In the genomic region with DNA sequence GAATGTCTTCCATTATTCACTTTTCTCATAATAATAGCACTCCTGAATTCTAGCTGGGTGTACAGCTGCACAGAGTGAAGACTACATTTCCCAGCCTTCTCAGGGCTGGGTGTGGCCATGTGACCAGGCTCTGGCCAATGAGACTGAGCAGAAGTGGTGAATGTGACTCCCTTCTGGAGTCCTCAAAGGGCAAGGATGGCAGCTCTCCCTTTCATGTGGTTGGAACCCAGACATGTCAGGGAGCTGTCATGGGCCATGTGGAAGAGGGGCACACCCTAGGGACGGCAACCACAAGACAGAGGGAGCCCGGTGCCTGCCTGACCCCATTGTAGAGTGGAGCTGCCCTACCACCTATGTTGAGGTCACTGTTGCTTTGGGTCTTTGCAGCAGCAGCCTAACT, we compare ENCODE assay signal across 19 cellular contexts.
A peak's percentile ranks its signal among the peaks of the same experiment; 100 is the strongest.
DNase-seq lines count a peak whose midpoint lies in the region; ATAC-seq, FAIRE-seq and TF ChIP-seq lines count a peak whose summit lies in the region.
"Had no signal": no experiment of that assay in that cellular context is flagged by ENCODE, and none has a peak within 500 bp of the region (broad histone marks: within the 10 kb centered on the region; RNA-seq: fewer than 3 reads in every experiment).

No MANE protein-coding gene starts in this region.

- H3K27ac ChIP-seq in A549: no peak overlapping the region
- H3K27ac ChIP-seq in GM23248: no peak overlapping the region
- peak overlapping the region; percentile 63 for H3K27ac ChIP-seq in RWPE2 (ENCODE audit: poor library complexity, severe bottlenecking)
- H3K27ac ChIP-seq: neutrophil had no signal

- H3K9ac ChIP-seq in GM23248: no peak overlapping the region

- H3F3A ChIP-seq in GM23248 (ENCODE audit: insufficient read depth): no peaks in the 10 kb centered on the region

- no peak for FAIRE-seq in A549 (lab: Jason Lieb, UNC)
- FAIRE-seq: GM12891 had no signal

- ATAC-seq in A549 (peak; percentile 65 to 69; a peak in 3 of 6 replicates), RWPE2 (ENCODE audit: low read depth) (peak; percentile 58), HG03139 (IDR thresholded peaks at IDR 0.05; ENCODE audit: unreplicated experiment) (no peak), HG03439 (IDR thresholded peaks at IDR 0.05; ENCODE audit: unreplicated experiment) (no peak)
- ATAC-seq: left colon had no signal

- no peaks in the 10 kb centered on the region for H3K27me3 ChIP-seq in GM23248 (replicated peaks; ENCODE audit: insufficient read depth)
- H3K27me3 ChIP-seq in RWPE2 (ENCODE audit: insufficient read depth, poor library complexity, severe bottlenecking): no peaks in the 10 kb centered on the region
- H3K27me3 ChIP-seq: neutrophil had no signal

- DNase-seq in A549 (ENCODE audit: low read depth in 1 of 2, low spot score in 1 of 2): no peak
- peak; percentile 4 for DNase-seq in GM23248
- peak; percentile 54 for DNase-seq in RWPE2 (ENCODE audit: low spot score)
- DNase-seq in fibroblast of mammary gland (ENCODE audit: low read depth): peak; percentile 3
- no peak for DNase-seq in GM13976 (ENCODE audit: low spot score)
- DNase-seq in activated CD8-positive, alpha-beta memory T cell treated with anti-CD3 and anti-CD28 coated beads, Interleukin-2, amount 50 U/mL, for 4 hours: no peak
- DNase-seq: activated CD4-positive, CD25-positive, alpha-beta regulatory T cell; GF-D8; HCEC 1CT; left colon; MM.1S; NCI-H187; Right ventricle myocardium superior; stimulated activated naive CD4-positive, alpha-beta T cell treated with Interleukin-2 at 50 U/mL for 16 hours; trophoblast cell had no signal

- H3K4me2 ChIP-seq in A549: no peak overlapping the region
- no peak overlapping the region for H3K4me2 ChIP-seq in GM23248 (ENCODE audit: unreplicated experiment)

- POLR2A ChIA-PET in A549 (lab: Yijun Ruan, JAX): no interaction called here

- no peaks in the 10 kb centered on the region for H4K20me1 ChIP-seq in GM23248 (ENCODE audit: insufficient read depth)

- TF ChIP-seq POLR2A in A549 (IDR thresholded peaks at IDR 0.05; ENCODE audit: low read length): no peak

- TF ChIP-seq RAD21 in A549 (conservative IDR thresholded peaks at IDR 0.05 in 1 of 2, IDR thresholded peaks at IDR 0.05 in 1 of 2): no peak

- H3K4me1 ChIP-seq in A549: no peaks in the 10 kb centered on the region
- no peaks in the 10 kb centered on the region for H3K4me1 ChIP-seq in GM23248 (ENCODE audit: insufficient read depth)
- peaks cover 16% of the 10 kb centered on the region for H3K4me1 ChIP-seq in RWPE2 (ENCODE audit: insufficient read depth, poor library complexity, severe bottlenecking)

- CTCF ChIA-PET in A549 (lab: Yijun Ruan, JAX): interaction anchor here (1.4 kb wide), 2 partner anchors 18 to 203 kb away, joined by 3 to 4 read pairs; no protein-coding TSS in a partner anchor

- TF ChIP-seq CTCF in A549 (IDR thresholded peaks at IDR 0.05) (no peak), RWPE2 (IDR thresholded peaks at IDR 0.05; ENCODE audit: poor library complexity, severe bottlenecking) (no peak), fibroblast of mammary gland (conservative IDR thresholded peaks at IDR 0.05; ENCODE audit: control insufficient read depth, insufficient read depth, low read depth, low read length) (no peak), GM13976 (IDR thresholded peaks at IDR 0.05; ENCODE audit: borderline replicate concordance, control extremely low read depth, extremely low read depth, insufficient read depth, missing control alignments) (no peak)

- in situ Hi-C loops in GM23248 (cut with MboI) (no loop called here), GM13976 (cut with MboI; ENCODE audit: low sequenced_read_pairs, unreplicated experiment) (no loop called here)

- H3K4me3 ChIP-seq in A549: no peak overlapping the region
- no peak overlapping the region for H3K4me3 ChIP-seq in GM23248
- H3K4me3 ChIP-seq in RWPE2 (ENCODE audit: severe bottlenecking): no peak overlapping the region
- no peak overlapping the region for H3K4me3 ChIP-seq in fibroblast of mammary gland (ENCODE audit: control insufficient read depth, low read depth, low read length)

- no peak overlapping the region for H2AFZ ChIP-seq in GM23248

- no peaks in the 10 kb centered on the region for H3K9me2 ChIP-seq in GM23248 (ENCODE audit: insufficient read depth)

- no peak for TF ChIP-seq EP300 in A549 (IDR thresholded peaks at IDR 0.05)

- H3K9me3 ChIP-seq in A549: peaks cover 3% of the 10 kb centered on the region; the same call in 1 of the 3 replicates
- no peaks in the 10 kb centered on the region for H3K9me3 ChIP-seq in GM23248 (ENCODE audit: low read depth)
- no peaks in the 10 kb centered on the region for H3K9me3 ChIP-seq in RWPE2 (ENCODE audit: severe bottlenecking)
- H3K9me3 ChIP-seq: neutrophil had no signal

- no peaks in the 10 kb centered on the region for H3K79me2 ChIP-seq in GM23248 (ENCODE audit: insufficient read depth)

- WGBS in A549 (ENCODE audit: missing lambda C conversion rate): 15% methylated on average over 2 of the region's 2 CpGs
- WGBS in GM23248 (ENCODE audit: low coverage in 1 of 2, low lambda C conversion rate in 2 of 2, missing lambda C conversion rate in 2 of 2), 2 experiments: 63 to 74% methylated on average over 2 of the region's 2 CpGs

- H3K36me3 ChIP-seq in GM23248 (ENCODE audit: low read depth) (no peaks in the 10 kb centered on the region), RWPE2 (ENCODE audit: low read depth) (no peaks in the 10 kb centered on the region)
- H3K36me3 ChIP-seq: neutrophil had no signal

TF ChIP-seq in A549, 52 proteins besides CTCF, POLR2A, EP300 and RAD21:
- TF ChIP-seq, protein P1, sequence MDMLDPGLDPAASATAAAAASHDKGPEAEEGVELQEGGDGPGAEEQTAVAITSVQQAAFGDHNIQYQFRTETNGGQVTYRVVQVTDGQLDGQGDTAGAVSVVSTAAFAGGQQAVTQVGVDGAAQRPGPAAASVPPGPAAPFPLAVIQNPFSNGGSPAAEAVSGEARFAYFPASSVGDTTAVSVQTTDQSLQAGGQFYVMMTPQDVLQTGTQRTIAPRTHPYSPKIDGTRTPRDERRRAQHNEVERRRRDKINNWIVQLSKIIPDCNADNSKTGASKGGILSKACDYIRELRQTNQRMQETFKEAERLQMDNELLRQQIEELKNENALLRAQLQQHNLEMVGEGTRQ (IDR thresholded peaks at IDR 0.05): peak; percentile 60
- no peak for TF ChIP-seq RNF2 (IDR thresholded peaks at IDR 0.05; ENCODE audit: borderline replicate concordance, low read depth)

Comparison
In these comparisons a context has a peak if more than half of its experiments do, and no peak if none do; other contexts are left out.
1. ATAC-seq: peak in A549 (2 of 2) and RWPE2 (single experiment); none in HG03139 (single experiment) and HG03439 (single experiment).
2. DNase-seq: peak in GM23248 (single experiment), RWPE2 (single experiment) and fibroblast of mammary gland (single experiment); none in A549 (0 of 2), GM13976 (single experiment) and activated CD8-positive, alpha-beta memory T cell treated with anti-CD3 and anti-CD28 coated beads, Interleukin-2, amount 50 U/mL, for 4 hours (single experiment).